ENCODE assay signal across 8 cellular contexts in the genomic region with DNA sequence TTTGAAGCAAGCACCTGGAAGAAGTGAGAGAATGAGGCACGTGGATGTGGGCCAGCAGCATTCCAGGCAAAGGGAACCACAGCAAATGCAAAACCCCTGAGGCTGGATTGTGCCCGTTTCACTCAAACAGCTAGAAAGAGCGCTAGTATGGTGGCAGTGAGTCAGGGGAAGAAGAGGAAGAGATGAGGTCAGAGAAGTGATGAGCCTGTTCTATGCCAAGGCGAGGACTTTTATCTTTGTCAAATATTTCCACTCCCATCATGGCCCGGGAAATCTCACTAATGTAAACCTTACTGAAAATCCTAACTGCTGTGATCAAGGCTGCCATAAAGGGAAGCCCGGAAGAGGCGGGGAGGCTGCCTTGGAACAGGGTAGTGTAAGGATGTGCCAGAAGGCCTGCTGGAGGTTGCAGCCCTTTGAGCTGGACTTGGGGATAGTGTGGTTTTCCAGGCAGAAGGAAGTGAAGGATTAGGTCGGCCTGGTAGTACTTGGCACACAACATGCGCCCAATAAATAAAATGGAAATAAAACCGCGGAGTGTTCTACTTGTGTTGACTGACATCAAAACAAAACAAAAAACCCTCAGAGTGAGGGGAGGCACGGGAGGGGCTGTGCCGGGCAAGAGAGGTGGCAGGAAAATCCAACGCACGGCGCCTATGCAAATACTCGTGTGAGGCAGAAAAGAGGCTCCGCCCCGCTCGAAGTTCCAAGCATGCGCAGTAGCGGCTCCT. TPM values are rescaled to one million over a fixed set of nuclear protein-coding genes. Genes with fewer than 3 reads are reported as not detected.
A peak's percentile ranks its signal among the peaks of the same experiment; 100 is the strongest.
DNase-seq lines count a peak whose midpoint lies in the region; ATAC-seq and TF ChIP-seq lines count a peak whose summit lies in the region.

No MANE protein-coding gene starts in this region.

- BruUV-seq in HCT116 (replicated peaks; lab: Mats Ljungman, UMichigan), result TSS peak; percentile 66

- no peaks in the 10 kb centered on the region for H3K9me3 ChIP-seq in HCT116 (ENCODE audit: control insufficient read depth in 1 of 2, insufficient read depth in 1 of 2, low read depth in 1 of 2, low read length in 2 of 2)
- no peaks in the 10 kb centered on the region for H3K9me3 ChIP-seq in T-helper 17 cell (ENCODE audit: control insufficient read depth, low read length, poor library complexity, severe bottlenecking)
- no peaks in the 10 kb centered on the region for H3K9me3 ChIP-seq in upper lobe of right lung

- H3K27me3 Mint-ChIP-seq in T-helper 17 cell, result no peaks in the 10 kb centered on the region

- H3K36me3 ChIP-seq in HCT116 (ENCODE audit: control insufficient read depth in 1 of 2, insufficient read depth in 2 of 2, low read length in 2 of 2) (peaks cover 5 to 13% of the 10 kb centered on the region in 2 experiments; a peak in 3 of 4 replicates), upper lobe of right lung (peaks cover 25% of the 10 kb centered on the region)

- no peak for DNase-seq in AG04449 (ENCODE audit: low read depth, low spot score)
- DNase-seq in HCT116 (ENCODE audit: low read depth, low spot score), result no peak
- DNase-seq in T-helper 17 cell, result no peak
- DNase-seq in dorsolateral prefrontal cortex, result peak in 1 of 10 donors; percentile 23
- DNase-seq in mesenteric fat pad (ENCODE audit: low spot score), result peak; percentile 57
- no peak for DNase-seq in upper lobe of right lung
- DNase-seq in GDM1 (lab: John Stamatoyannopoulos, UW), result no peak

- CTCF ChIA-PET in AG04449 (lab: Yijun Ruan, JAX), result interaction anchor here (1.0 to 1.4 kb wide), 3 partner anchors 147 to 168 kb away, joined by 3 to 5 read pairs (median 4); no protein-coding TSS in a partner anchor
- CTCF ChIA-PET in HCT116 (lab: Charles Lee), result interaction anchor here (0.8 to 1.3 kb wide), 2 partner anchors 72 to 168 kb away, joined by 4 to 7 read pairs; a partner anchor contains a TSS

- peak overlapping the region; percentile 55 for H3K9ac ChIP-seq in HCT116 (ENCODE audit: low read length)

- TF ChIP-seq RAD21 in HCT116 (IDR thresholded peaks at IDR 0.05; ENCODE audit: low read depth), result no peak

- H2AFZ ChIP-seq in HCT116 (ENCODE audit: low read depth, low read length, poor library complexity, severe bottlenecking), result no peak overlapping the region

- ATAC-seq in HCT116, result peak; percentile 6
- ATAC-seq in T-helper 17 cell, result no peak
- no peak for ATAC-seq in upper lobe of right lung
- ATAC-seq in GM18870 (IDR thresholded peaks at IDR 0.05; ENCODE audit: unreplicated experiment), result no peak

- H3K4me1 Mint-ChIP-seq in T-helper 17 cell, result peaks cover 41% of the 10 kb centered on the region

- H3K36me3 Mint-ChIP-seq in T-helper 17 cell (ENCODE audit: low read depth), result peaks cover 4% of the 10 kb centered on the region

- H3K9me2 ChIP-seq in HCT116 (ENCODE audit: insufficient read depth), result no peaks in the 10 kb centered on the region

- POLR2A ChIA-PET in AG04449 (lab: Yijun Ruan, JAX) (interaction anchor here (0.9 to 2.4 kb wide), 4 partner anchors 12 to 27 kb away, joined by 3 to 9 read pairs (median 6); a partner anchor contains a TSS), HCT116 (lab: Charles Lee) (interaction anchor here (0.7 to 1.0 kb wide), 3 partner anchors 16 to 167 kb away, joined by 3 to 13 read pairs (median 4); a partner anchor contains a TSS)

- peak overlapping the region; percentile 58 for H3K4me2 ChIP-seq in HCT116 (ENCODE audit: low read length)

- intact Hi-C loops in HCT116 (cut with micrococcal nuclease) (loop anchor here (2.0 to 5.0 kb wide), 2 partner anchors 95 to 168 kb away; no protein-coding TSS in a partner anchor), dorsolateral prefrontal cortex (cut with DNase I) (loop anchor here in 1 of 2 donors (1.0 to 5.0 kb wide), 2 partner anchors 16 to 145 kb away; a partner anchor contains a TSS), upper lobe of right lung (cut with DNase I) (no loop called here)

- no peak for TF ChIP-seq POLR2A in HCT116 (IDR thresholded peaks at IDR 0.05; ENCODE audit: borderline replicate concordance, extremely low read depth, insufficient read depth, insufficient read length)

- H3K27me3 ChIP-seq in HCT116 (ENCODE audit: insufficient read depth, low read length), result no peaks in the 10 kb centered on the region
- no peaks in the 10 kb centered on the region for H3K27me3 ChIP-seq in dorsolateral prefrontal cortex
- H3K27me3 ChIP-seq in upper lobe of right lung, result no peaks in the 10 kb centered on the region

- H3K4me3 ChIP-seq in AG04449 (ENCODE audit: low read depth, low read length) (peak overlapping the region; percentile 32), HCT116 (replicated peaks in 1 of 2; ENCODE audit: low read depth in 1 of 2, low read length in 2 of 2) (peak overlapping the region in 1 of 2 experiments; percentile 19; a peak in 2 of 4 replicates), dorsolateral prefrontal cortex (peak overlapping the region; percentile 13 to 95 (median 79)), upper lobe of right lung (peak overlapping the region; percentile 39)

- RAD21 ChIA-PET in HCT116 (lab: Charles Lee; ENCODE audit: low non-redundant PET in 1 of 2, low total read pairs in 2 of 2, uncharacterized antibody in 2 of 2, unreplicated experiment in 2 of 2), result interaction anchor here in 1 of 2 experiments (1.3 kb wide), 1 partner anchor 16 kb away, joined by 3 read pairs; a partner anchor contains a TSS

- peak overlapping the region; percentile 60 for H3K27ac ChIP-seq in HCT116 (ENCODE audit: low read depth, low read length)
- peak overlapping the region in 54 of 59 donors; percentile 4 to 99 (median 94) for H3K27ac ChIP-seq in dorsolateral prefrontal cortex
- peak overlapping the region; percentile 76 for H3K27ac ChIP-seq in upper lobe of right lung

- TF ChIP-seq CTCF in AG04449 (IDR thresholded peaks at IDR 0.05; ENCODE audit: insufficient read depth, low read length, missing control alignments), result no peak
- TF ChIP-seq CTCF in HCT116 (IDR thresholded peaks at IDR 0.05 in 2 of 3, conservative IDR thresholded peaks at IDR 0.05 in 1 of 3; ENCODE audit: borderline replicate concordance in 1 of 3, insufficient read depth in 1 of 3, low read depth in 2 of 3, low read length in 2 of 3), result no peak
- peak in 3 of 56 donors; percentile 9 to 25 (median 15) for TF ChIP-seq CTCF in dorsolateral prefrontal cortex (IDR thresholded peaks at IDR 0.05 in 54 of 56, conservative IDR thresholded peaks at IDR 0.05 in 2 of 56; ENCODE audit: low read depth in 1 of 56, partially characterized antibody in 56 of 56)
- TF ChIP-seq CTCF in upper lobe of right lung (IDR thresholded peaks at IDR 0.05), result no peak

- H3K79me2 ChIP-seq in HCT116 (ENCODE audit: insufficient read depth, low read length), result peaks cover 37% of the 10 kb centered on the region

- H3K4me1 ChIP-seq in HCT116 (ENCODE audit: control insufficient read depth in 1 of 2, insufficient read depth in 2 of 2, low read length in 2 of 2) (peaks cover 6 to 20% of the 10 kb centered on the region in 2 experiments; a peak in 3 of 4 replicates), upper lobe of right lung (no peaks in the 10 kb centered on the region)

- H4K20me1 ChIP-seq in HCT116 (ENCODE audit: insufficient read depth), result no peaks in the 10 kb centered on the region

- H3K4me3 Mint-ChIP-seq in T-helper 17 cell, result peak overlapping the region; percentile 94

- H3K27ac Mint-ChIP-seq in T-helper 17 cell, result peak overlapping the region; percentile 97

TF ChIP-seq in HCT116, 20 proteins besides CTCF, POLR2A, EP300 and RAD21:
- TF ChIP-seq POLR2AphosphoS5 (IDR thresholded peaks at IDR 0.05; ENCODE audit: low read depth, low read length), result peak; percentile 40; the same call in 1 of the 2 replicates
- no peak for TF ChIP-seq SP1 (IDR thresholded peaks at IDR 0.05; ENCODE audit: low read depth)

RNA-seq across cellular contexts. Expression of a gene that starts 1.2 kb away (rescaled TPM):
- 131 TPM for total RNA-seq in HCT116 (2021; ENCODE audit: unreplicated experiment)
- polyA plus RNA-seq in HCT116 (2012), result 156 and 181 TPM in 2 replicates
- total RNA-seq in T-helper 17 cell, result 100 to 1,000 TPM; 123 to 145 TPM
- 100 to 1,000 TPM in 118 of 120 experiments, 10 to 100 TPM in 2; 81.5 to 187 (median 132) TPM for total RNA-seq in dorsolateral prefrontal cortex
- 80.6 TPM for total RNA-seq in mesenteric fat pad
- total RNA-seq in upper lobe of right lung, result 66.4 TPM

RNA-seq across cellular contexts. Expression of a gene that starts 15.5 kb away (rescaled TPM):
- total RNA-seq in HCT116 (2021; ENCODE audit: unreplicated experiment) (62.0 TPM), T-helper 17 cell (10 to 100 TPM; 42.0 to 42.9 TPM), dorsolateral prefrontal cortex (100 to 1,000 TPM; 162 to 456 (median 351) TPM), mesenteric fat pad (42.2 TPM), upper lobe of right lung (56.0 TPM)
- polyA plus RNA-seq in HCT116 (2012), result 87.7 and 102 TPM in 2 replicates

RNA-seq across cellular contexts. Expression of a gene that starts 23.7 kb away (rescaled TPM):
- total RNA-seq in HCT116 (2021; ENCODE audit: unreplicated experiment), result 275 TPM
- polyA plus RNA-seq in HCT116 (2012), result 267 and 276 TPM in 2 replicates
- total RNA-seq in T-helper 17 cell, result 100 to 1,000 TPM; 109 to 112 TPM
- 100 to 1,000 TPM; 186 to 279 (median 239) TPM for total RNA-seq in dorsolateral prefrontal cortex
- total RNA-seq in mesenteric fat pad, result 189 TPM
- total RNA-seq in upper lobe of right lung, result 161 TPM
